In genomic region chr9:16496908-16497307, GRCh38 we compare ENCODE assay signal across 16 cellular contexts.
DNase-seq lines count a peak whose midpoint lies in the region; TF ChIP-seq lines count a peak whose summit lies in the region.
"Had no signal": no experiment of that assay in that cellular context is flagged by ENCODE, and none has a peak within 500 bp of the region (broad histone marks: within the 10 kb centered on the region; RNA-seq: fewer than 3 reads in every experiment).

No MANE protein-coding gene starts in this region.

- H3K9ac ChIP-seq in H9 (ENCODE audit: extremely low read depth, insufficient read length, low read length), result no peak overlapping the region

- WGBS in H9 (ENCODE audit: extremely low coverage, insufficient read length, low lambda C conversion rate), result no CpG with 5 or more reads among the region's 2 CpGs

- POLR2A ChIA-PET in AG04450 (lab: Yijun Ruan, JAX), result no interaction called here

- H3K9me3 Mint-ChIP-seq in H9 (no peaks in the 10 kb centered on the region), progenitor cell of endocrine pancreas (ENCODE audit: low read depth) (no peaks in the 10 kb centered on the region)

- H2BK120ac ChIP-seq in H9 (ENCODE audit: low read depth, low read length, poor library complexity, severe bottlenecking), result no peak overlapping the region

- H3K27ac ChIP-seq in AG04450 (ENCODE audit: low read depth, low read length) (no peak overlapping the region), H9 (ENCODE audit: insufficient read length, low read depth, low read length) (no peak overlapping the region), coronary artery (no peak overlapping the region)

- H3K4me3 ChIP-seq in AG04450 (ENCODE audit: low read depth, low read length) (no peak overlapping the region), cardiac fibroblast (replicated peaks in 1 of 2; ENCODE audit: low read depth in 2 of 2, low read length in 2 of 2) (no peak overlapping the region), coronary artery (no peak overlapping the region)

- H3K9me3 ChIP-seq in AG04450 (ENCODE audit: control insufficient read depth, insufficient read depth, low read length) (no peaks in the 10 kb centered on the region), H9 (ENCODE audit: control insufficient read depth, low read depth, low read length) (no peaks in the 10 kb centered on the region)

- H4K91ac ChIP-seq in H9 (ENCODE audit: insufficient read length, low read depth, low read length), result no peak overlapping the region

- H3K4me3 Mint-ChIP-seq in H9 (no peak overlapping the region), progenitor cell of endocrine pancreas (ENCODE audit: low read depth) (no peak overlapping the region)

- H3K56ac ChIP-seq in H9 (ENCODE audit: insufficient read length, low read depth, low read length), result no peak overlapping the region

- no peak overlapping the region for H3K18ac ChIP-seq in H9 (ENCODE audit: insufficient read length, low read depth, low read length)

- no peak overlapping the region for H2BK12ac ChIP-seq in H9 (ENCODE audit: insufficient read length, low read depth, low read length)

- H3K14ac ChIP-seq in H9 (ENCODE audit: insufficient read depth, low read length), result no peak overlapping the region

- no peak overlapping the region for H3K4ac ChIP-seq in H9 (ENCODE audit: low read depth, low read length)

- H3K27me3 Mint-ChIP-seq in H9 (ENCODE audit: low read depth) (no peaks in the 10 kb centered on the region), progenitor cell of endocrine pancreas (no peaks in the 10 kb centered on the region)

- H3K79me1 ChIP-seq in H9 (ENCODE audit: insufficient read depth, low read depth, low read length, poor library complexity, severe bottlenecking), result no peaks in the 10 kb centered on the region

- no peak overlapping the region for H3T11ph ChIP-seq in H9 (ENCODE audit: low read length)

- H3K27me3 ChIP-seq in AG04450 (ENCODE audit: control insufficient read depth, insufficient read depth, low read length) (no peaks in the 10 kb centered on the region), H9 (ENCODE audit: insufficient read depth, low read length) (no peaks in the 10 kb centered on the region)

- no peak overlapping the region for H3K23ac ChIP-seq in H9 (ENCODE audit: insufficient read length, low read depth, low read length)

- H2BK5ac ChIP-seq in H9 (ENCODE audit: insufficient read length, low read length), result no peak overlapping the region

- H2AK5ac ChIP-seq in H9 (ENCODE audit: insufficient read length, low read length), result no peak overlapping the region

- peaks cover 0 to 13% (median 2%) of the 10 kb centered on the region in 3 experiments; a peak in 4 of 7 replicates for H3K36me3 Mint-ChIP-seq in H9 (ENCODE audit: insufficient read depth in 1 of 3, low read depth in 3 of 3)
- no peaks in the 10 kb centered on the region for H3K36me3 Mint-ChIP-seq in progenitor cell of endocrine pancreas (ENCODE audit: insufficient read depth)

- no peaks in the 10 kb centered on the region for H4K20me1 ChIP-seq in H9 (ENCODE audit: control insufficient read depth, insufficient read depth, insufficient read length)

- DNase-seq in AG04450 (ENCODE audit: low read depth, low spot score) (no peak), H9 (no peak), cardiac fibroblast (ENCODE audit: low read depth in 2 of 2) (no peak), progenitor cell of endocrine pancreas (ENCODE audit: low spot score, unreplicated experiment) (no peak), coronary artery (ENCODE audit: low spot score) (no peak), D341Med (ENCODE audit: low spot score) (no peak)
- DNase-seq in activated effector memory CD4-positive, alpha-beta T cell treated with Interleukin-2 at 50 U/mL for 16 hours, result no peak
- DNase-seq: COR-L47, GDM1, GOT3, NCI-H1417, NCI-H187, NCI-H2227 treated with DMSO at 0.1 percent for 48 hours, NCI-H510A treated with DMSO at 0.1 percent for 48 hours, RPMI8226, SHP77 treated with DMSO at 0.1 percent for 48 hours had no signal

- no peak overlapping the region for H3K4me2 ChIP-seq in H9 (ENCODE audit: insufficient read depth, insufficient read length, low read length)

- CTCF ChIA-PET in AG04450 (lab: Charles Lee), result no interaction called here

- H3K79me2 ChIP-seq in H9 (ENCODE audit: insufficient read depth, low read length), result no peaks in the 10 kb centered on the region

- no peak overlapping the region for H2BK20ac ChIP-seq in H9 (ENCODE audit: low read depth, low read length, poor library complexity, severe bottlenecking)

- H3K4me1 ChIP-seq in H9 (ENCODE audit: insufficient read depth, low read length), result no peaks in the 10 kb centered on the region; the same call in 1 of the 2 replicates

- no peak overlapping the region for H2AFZ ChIP-seq in H9 (ENCODE audit: low read length)

- H3K4me1 Mint-ChIP-seq in H9, result peaks cover 11 to 19% of the 10 kb centered on the region in 2 experiments
- H3K4me1 Mint-ChIP-seq in progenitor cell of endocrine pancreas (ENCODE audit: low read depth), result no peaks in the 10 kb centered on the region

- TF ChIP-seq CTCF in AG04450 (IDR thresholded peaks at IDR 0.05; ENCODE audit: low read depth, low read length) (peak; percentile 17; the same call in 1 of the 2 replicates), H9 (conservative IDR thresholded peaks at IDR 0.05) (peak; percentile 42; the same call in 2 of the 3 replicates), cardiac fibroblast (IDR thresholded peaks at IDR 0.05; ENCODE audit: low read depth, low read length) (peak; percentile 11), progenitor cell of endocrine pancreas (IDR thresholded peaks at IDR 0.05; ENCODE audit: unreplicated experiment) (peak; percentile 26), coronary artery (IDR thresholded peaks at IDR 0.05) (no peak)

- no peak overlapping the region for H4K5ac ChIP-seq in H9 (ENCODE audit: insufficient read length, low read depth, low read length)

- no peak overlapping the region for H3K27ac Mint-ChIP-seq in H9
- no peak overlapping the region for H3K27ac Mint-ChIP-seq in progenitor cell of endocrine pancreas

- H2BK15ac ChIP-seq in H9 (ENCODE audit: low read depth, low read length), result no peak overlapping the region

- H4K8ac ChIP-seq in H9 (replicated peaks; ENCODE audit: insufficient read length, low read depth, low read length), result no peak overlapping the region

- no peaks in the 10 kb centered on the region for H3K23me2 ChIP-seq in H9 (ENCODE audit: insufficient read length, low read depth, low read length, poor library complexity, severe bottlenecking)
